ENCODE assay signal across 22 cellular contexts in genomic region chr4:6002926-6003325, GRCh38. TPM values are rescaled to one million over a fixed set of nuclear protein-coding genes. Genes with fewer than 3 reads are reported as not detected.
"Had no signal": no experiment of that assay in that cellular context is flagged by ENCODE, and none has a peak within 500 bp of the region (broad histone marks: within the 10 kb centered on the region; RNA-seq: fewer than 3 reads in every experiment).

No MANE protein-coding gene starts in this region.

- H3K9me3 ChIP-seq: esophagus squamous epithelium, gastrocnemius medialis, heart right ventricle, left lung, lower lobe of right lung, mucosa of descending colon had no signal

- H3K4me3 ChIP-seq: esophagus squamous epithelium, gastrocnemius medialis, heart right ventricle, left lung, lower lobe of right lung, mucosa of descending colon had no signal

- ATAC-seq: effector memory CD8-positive, alpha-beta T cell; esophagus mucosa; gastrocnemius medialis; heart right ventricle; left lung; left ventricle myocardium superior; lower lobe of right lung; mucosa of descending colon had no signal

- DNase-seq: cortex of kidney; effector CD8-positive, alpha-beta T cell; effector memory CD8-positive, alpha-beta T cell; erythroblast; esophagus squamous epithelium; foreskin fibroblast; foreskin melanocyte; gastrocnemius medialis; glutamatergic neuron; heart right ventricle; hippocampal formation; kidney glomerular epithelial cell; left lung; left ventricle myocardium superior; lower lobe of right lung; mesenchymal stem cell; mucosa of descending colon had no signal

- H3K27ac ChIP-seq: epithelial cell of prostate, esophagus squamous epithelium, gastrocnemius medialis, heart right ventricle, left lung, lower lobe of right lung had no signal

- H3K36me3 ChIP-seq: esophagus squamous epithelium, gastrocnemius medialis, heart right ventricle, left lung, lower lobe of right lung had no signal

- H3K4me1 ChIP-seq: esophagus squamous epithelium, gastrocnemius medialis, heart right ventricle, left lung, lower lobe of right lung had no signal

RNA-seq across cellular contexts. Expression of gene C4orf50, which starts 15.3 kb away (rescaled TPM):
- total RNA-seq: glomerular endothelial cell, lower leg skin, mesenteric fat pad had no signal
- polyA plus RNA-seq: heart right ventricle had no signal
